ENCODE assay signal across 8 cellular contexts in genomic region chr1:192807968-192808587, GRCh38. TPM values are rescaled to one million over a fixed set of nuclear protein-coding genes. Genes with fewer than 3 reads are reported as not detected.
DNase-seq lines count a peak whose midpoint lies in the region; ATAC-seq and TF ChIP-seq lines count a peak whose summit lies in the region.

No MANE protein-coding gene starts in this region.

- peak overlapping the region; percentile 97 for H3K27ac Mint-ChIP-seq in T-helper 17 cell

- TF ChIP-seq POLR2A in esophagus muscularis mucosa (IDR thresholded peaks at IDR 0.05; ENCODE audit: low read depth), result no peak

- H3K4me1 ChIP-seq in esophagus muscularis mucosa, result peaks cover 5 to 20% (median 14%) of the 10 kb centered on the region in 4 donors
- H3K4me1 ChIP-seq in neuron (ENCODE audit: insufficient read depth, low read length), result peaks cover 22% of the 10 kb centered on the region

- peaks cover 26% of the 10 kb centered on the region for H3K4me1 Mint-ChIP-seq in T-helper 17 cell

- TF ChIP-seq EP300 in esophagus muscularis mucosa (IDR thresholded peaks at IDR 0.05), result peak; percentile 15

- peak overlapping the region; percentile 62 to 86 (median 77) for H3K4me3 ChIP-seq in esophagus muscularis mucosa
- peak overlapping the region; percentile 94 for H3K4me3 ChIP-seq in neuron (ENCODE audit: low read length)

- H3K27me3 Mint-ChIP-seq in T-helper 17 cell, result no peaks in the 10 kb centered on the region

- ATAC-seq in T-helper 17 cell (no peak), GM21619 (IDR thresholded peaks at IDR 0.05; ENCODE audit: unreplicated experiment) (no peak), HG03175 (IDR thresholded peaks at IDR 0.05; ENCODE audit: unreplicated experiment) (no peak)

- WGBS in esophagus muscularis mucosa, result 0% methylated on average over 13 of the region's 13 CpGs

- intact Hi-C loops in esophagus muscularis mucosa (cut with DNase I), result loop anchor here (2.0 to 10.0 kb wide), 5 partner anchors 99 to 336 kb away; partner anchors contain the start of gene CDC73

- peak overlapping the region; percentile 92 for H2AFZ ChIP-seq in neuron (ENCODE audit: low read depth, low read length)

- H3K36me3 Mint-ChIP-seq in T-helper 17 cell (ENCODE audit: low read depth), result peaks cover 6% of the 10 kb centered on the region

- H3K27ac ChIP-seq in esophagus muscularis mucosa (replicated peaks in 1 of 4), result peak overlapping the region; percentile 90 to 97 (median 94)

- H3K27me3 ChIP-seq in esophagus muscularis mucosa (no peaks in the 10 kb centered on the region), neuron (ENCODE audit: insufficient read depth, low read length) (no peaks in the 10 kb centered on the region)

- H3K36me3 ChIP-seq in esophagus muscularis mucosa (peaks cover 0 to 20% (median 11%) of the 10 kb centered on the region in 4 donors), neuron (ENCODE audit: insufficient read depth, low read length) (peaks cover 13% of the 10 kb centered on the region)

- DNase-seq in stimulated activated CD4-positive, alpha-beta T cell treated with anti-CD3 and anti-CD28 coated beads, Interleukin-4, amount 100 ng/mL, for 24 hours, result peak; percentile 7
- DNase-seq in stimulated activated CD4-positive, alpha-beta T cell treated with anti-CD3 and anti-CD28 coated beads, Interleukin-1b, Interleukin-23, amount 100 ng/mL, for 48 hours, result no peak
- DNase-seq in T-helper 17 cell (peak in 1 of 3 donors; percentile 9), esophagus muscularis mucosa (ENCODE audit: extremely low spot score) (no peak), COR-L47 (lab: John Stamatoyannopoulos, UW) (no peak)

- peak overlapping the region; percentile 99 for H3K4me3 Mint-ChIP-seq in T-helper 17 cell

- H3K9me3 ChIP-seq in T-helper 17 cell (ENCODE audit: control insufficient read depth, low read length, poor library complexity, severe bottlenecking) (no peaks in the 10 kb centered on the region), esophagus muscularis mucosa (no peaks in the 10 kb centered on the region), neuron (ENCODE audit: low read length) (no peaks in the 10 kb centered on the region)

- no peak for TF ChIP-seq CTCF in esophagus muscularis mucosa (IDR thresholded peaks at IDR 0.05)

RNA-seq across cellular contexts. Expression of gene RGS2, which starts 0.8 kb away (rescaled TPM):
- total RNA-seq in T-helper 17 cell (100 to 1,000 TPM; 106 to 122 TPM), esophagus muscularis mucosa (100 to 1,000 TPM; 337 to 754 (median 525) TPM)
